Comparison of ENCODE assay signal across 8 cellular contexts in the genomic region with DNA sequence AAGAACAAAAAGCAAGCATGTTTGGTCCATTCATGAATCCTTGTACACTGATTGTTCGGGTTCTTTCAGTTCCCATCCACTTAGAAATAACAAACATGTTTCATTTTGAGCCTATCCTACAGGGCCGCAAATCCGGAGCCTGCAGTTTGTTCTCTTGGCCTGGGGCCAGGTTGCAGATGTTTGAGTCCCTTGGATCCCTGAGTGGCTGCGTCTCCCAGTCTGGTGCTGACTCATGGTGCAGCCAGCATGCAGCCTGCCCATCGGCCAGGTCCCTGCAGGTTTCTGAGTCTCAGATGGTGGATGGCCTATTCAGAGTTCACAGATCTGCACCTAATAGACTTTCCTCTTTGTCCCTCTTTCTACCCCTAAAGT. TPM values are rescaled to one million over a fixed set of nuclear protein-coding genes. Genes with fewer than 3 reads are reported as not detected.
DNase-seq lines count a peak whose midpoint lies in the region; ATAC-seq and TF ChIP-seq lines count a peak whose summit lies in the region.

No MANE protein-coding gene starts in this region.

- H3K9me3 ChIP-seq in muscle layer of duodenum (ENCODE audit: control insufficient read depth in 1 of 2, low read length in 2 of 2), result no peaks in the 10 kb centered on the region

- peaks cover 25% of the 10 kb centered on the region for H3K79me2 ChIP-seq in GM23338 (replicated peaks; ENCODE audit: insufficient read depth)

- H3K27me3 Mint-ChIP-seq in GM23338 (ENCODE audit: insufficient read depth, low read depth, poor library complexity), result peaks cover 26% of the 10 kb centered on the region

- peaks cover 24% of the 10 kb centered on the region; the same call in 2 of the 3 replicates for H3K4me1 Mint-ChIP-seq in GM23338

- no peak for ATAC-seq in GM23338
- ATAC-seq in HG02763 (IDR thresholded peaks at IDR 0.05; ENCODE audit: unreplicated experiment), result no peak
- ATAC-seq in GM18867 (IDR thresholded peaks at IDR 0.05; ENCODE audit: unreplicated experiment), result no peak

- peak; percentile 96 for DNase-seq in DMS 273 (lab: John Stamatoyannopoulos, UW; ENCODE audit: unreplicated experiment)
- peak; percentile 95 for DNase-seq in NCI-H2171 treated with DMSO at 0.1 percent for 48 hours (lab: John Stamatoyannopoulos, UW)
- DNase-seq in cardiac fibroblast (ENCODE audit: low read depth in 2 of 2), result peak; percentile 86 to 93
- no peak for DNase-seq in OCI-M1 (lab: John Stamatoyannopoulos, UW)
- DNase-seq in GM23338 (ENCODE audit: low spot score), result no peak

- peak overlapping the region; percentile 61 for H3K27ac ChIP-seq in muscle layer of duodenum (ENCODE audit: low read length)
- H3K27ac ChIP-seq in GM23338 (ENCODE audit: low read depth), result no peak overlapping the region

- H3K4me3 ChIP-seq in cardiac fibroblast (replicated peaks in 1 of 2; ENCODE audit: low read depth in 2 of 2, low read length in 2 of 2) (no peak overlapping the region), muscle layer of duodenum (ENCODE audit: low read depth in 1 of 2, low read length in 2 of 2) (no peak overlapping the region), GM23338 (no peak overlapping the region)

- H3F3A ChIP-seq in GM23338 (replicated peaks; ENCODE audit: low read depth), result 0 out of 2 replicates have a peak, but pooled peaks cover 5% of the 10 kb centered on the region

- H3K27me3 ChIP-seq in muscle layer of duodenum (ENCODE audit: low read depth, low read length) (no peaks in the 10 kb centered on the region), GM23338 (ENCODE audit: insufficient read depth) (peaks cover 25% of the 10 kb centered on the region; the same call in 1 of the 2 replicates)

- no peak for TF ChIP-seq CTCF in cardiac fibroblast (IDR thresholded peaks at IDR 0.05; ENCODE audit: low read depth, low read length)
- no peak for TF ChIP-seq CTCF in GM23338 (conservative IDR thresholded peaks at IDR 0.05; ENCODE audit: low read depth in 2 of 2)

- no peak overlapping the region for H3K4me3 Mint-ChIP-seq in GM23338

- no peaks in the 10 kb centered on the region for H3K36me3 Mint-ChIP-seq in GM23338 (ENCODE audit: low read depth)

- H3K9me2 ChIP-seq in GM23338 (ENCODE audit: insufficient read depth), result no peaks in the 10 kb centered on the region

- no peak overlapping the region for H3K27ac Mint-ChIP-seq in GM23338

- H3K9me3 Mint-ChIP-seq in GM23338, result no peaks in the 10 kb centered on the region

- no peak overlapping the region for H3K4me2 ChIP-seq in GM23338

- H3K4me1 ChIP-seq in muscle layer of duodenum (ENCODE audit: control insufficient read depth in 1 of 2, insufficient read depth in 2 of 2, low read length in 2 of 2) (peaks cover 18 to 41% of the 10 kb centered on the region in 2 donors), GM23338 (ENCODE audit: insufficient read depth) (peaks cover 12% of the 10 kb centered on the region)

- H3K36me3 ChIP-seq in muscle layer of duodenum (ENCODE audit: control insufficient read depth in 1 of 2, insufficient read depth in 2 of 2, low read length in 2 of 2) (no peaks in the 10 kb centered on the region), GM23338 (ENCODE audit: insufficient read depth) (no peaks in the 10 kb centered on the region)

- peaks cover 2% of the 10 kb centered on the region; the same call in 1 of the 2 replicates for H4K20me1 ChIP-seq in GM23338 (replicated peaks; ENCODE audit: insufficient read depth)

- no peak overlapping the region for H2AFZ ChIP-seq in GM23338

TF ChIP-seq in GM23338, 12 proteins besides CTCF, POLR2A, EP300 and RAD21:
- TF ChIP-seq REST (IDR thresholded peaks at IDR 0.05; ENCODE audit: unreplicated experiment) (no peak), ZNF331 (CRISPR knock-in tag; IDR thresholded peaks at IDR 0.05; ENCODE audit: low read depth) (no peak), ZNF114 (CRISPR knock-in tag; IDR thresholded peaks at IDR 0.05) (no peak)

RNA-seq across cellular contexts. Expression of gene DYNC1H1, which starts 1.9 kb away (rescaled TPM):
- total RNA-seq in GM23338 (2014; rRNA removed; shearing (Covaris generic)), result 604 and 635 TPM in 2 replicates
- polyA plus RNA-seq in GM23338 (2016; fragmentation: Nextera tagmentation; extraction: Ambion mirVana), result 179 and 181 TPM in 2 replicates

Comparison
In these comparisons a context has a peak if more than half of its experiments do, and no peak if none do; other contexts are left out.
1. DNase-seq: peak in DMS 273 (single experiment), NCI-H2171 treated with DMSO at 0.1 percent for 48 hours (single experiment) and cardiac fibroblast (2 of 2); none in OCI-M1 (single experiment) and GM23338 (single experiment).